8 cellular contexts compared by ENCODE assay signal in genomic region chr2:32011566-32011960, GRCh38.
DNase-seq lines count a peak whose midpoint lies in the region; ATAC-seq and TF ChIP-seq lines count a peak whose summit lies in the region.

No MANE protein-coding gene starts in this region.

- H3K27ac ChIP-seq in OCI-LY1 (ENCODE audit: low read depth, low read length, poor library complexity, severe bottlenecking), result peak overlapping the region; percentile 94
- peak overlapping the region; percentile 84 for H3K27ac ChIP-seq in parathyroid adenoma

- H3K9me3 ChIP-seq in ES-I3 (ENCODE audit: control insufficient read depth, insufficient read depth, low read length) (no peaks in the 10 kb centered on the region), OCI-LY1 (ENCODE audit: low read length) (no peaks in the 10 kb centered on the region), parathyroid adenoma (ENCODE audit: control insufficient read depth, low read length) (no peaks in the 10 kb centered on the region)

- H3K36me3 ChIP-seq in ES-I3 (ENCODE audit: insufficient read depth, low read length) (no peaks in the 10 kb centered on the region), OCI-LY1 (ENCODE audit: insufficient read depth, low read length) (no peaks in the 10 kb centered on the region), parathyroid adenoma (ENCODE audit: control insufficient read depth, insufficient read depth, low read length) (no peaks in the 10 kb centered on the region)

- ATAC-seq in effector memory CD8-positive, alpha-beta T cell (replicated peaks), result no peak
- ATAC-seq in HG03039 (IDR thresholded peaks at IDR 0.05; ENCODE audit: unreplicated experiment), result no peak

- H3K79me2 ChIP-seq in OCI-LY1 (ENCODE audit: insufficient read depth, low read length), result peaks cover 30% of the 10 kb centered on the region
- peaks cover 8% of the 10 kb centered on the region for H3K79me2 ChIP-seq in parathyroid adenoma

- peak overlapping the region; percentile 69 for H3K9ac ChIP-seq in ES-I3 (ENCODE audit: low read depth, low read length)
- peak overlapping the region; percentile 95 for H3K9ac ChIP-seq in OCI-LY1 (ENCODE audit: low read length)
- no peak overlapping the region for H3K9ac ChIP-seq in parathyroid adenoma

- H3K27me3 ChIP-seq in OCI-LY1 (ENCODE audit: insufficient read depth, low read length) (no peaks in the 10 kb centered on the region), parathyroid adenoma (ENCODE audit: control insufficient read depth, insufficient read depth, low read length) (no peaks in the 10 kb centered on the region)

- peak overlapping the region; percentile 88 to 95 for H3K4me3 Mint-ChIP-seq in effector memory CD8-positive, alpha-beta T cell

- peak overlapping the region; percentile 90 to 96 for H3K27ac Mint-ChIP-seq in effector memory CD8-positive, alpha-beta T cell

- H3K4me3 ChIP-seq in OCI-LY1 (ENCODE audit: low read depth, low read length, poor library complexity, severe bottlenecking) (peak overlapping the region; percentile 83), parathyroid adenoma (ENCODE audit: low read depth, low read length) (peak overlapping the region; percentile 59)

- H3K9me3 Mint-ChIP-seq in effector memory CD8-positive, alpha-beta T cell, result no peaks in the 10 kb centered on the region

- H2AFZ ChIP-seq in OCI-LY1 (ENCODE audit: low read length) (0 out of 2 replicates have a peak overlapping the region, but pooled peaks have one; percentile 8), parathyroid adenoma (peak overlapping the region; percentile 82)

- H3K36me3 Mint-ChIP-seq in effector memory CD8-positive, alpha-beta T cell (ENCODE audit: insufficient read depth), result peaks cover 10% of the 10 kb centered on the region

- no peaks in the 10 kb centered on the region for H4K20me1 ChIP-seq in OCI-LY1 (ENCODE audit: insufficient read depth, low read length)

- H3K4me1 ChIP-seq in ES-I3 (ENCODE audit: insufficient read depth, low read length) (peaks cover 4% of the 10 kb centered on the region), OCI-LY1 (ENCODE audit: insufficient read depth, low read length, severe bottlenecking) (peaks cover 34% of the 10 kb centered on the region), parathyroid adenoma (peaks cover 7% of the 10 kb centered on the region)

- TF ChIP-seq CTCF in OCI-LY1 (IDR thresholded peaks at IDR 0.05; ENCODE audit: low read length) (no peak), parathyroid adenoma (IDR thresholded peaks at IDR 0.05) (no peak)

- no peaks in the 10 kb centered on the region for H3K9me2 ChIP-seq in OCI-LY1 (ENCODE audit: low read depth, low read length)

- no peak for DNase-seq in effector memory CD8-positive, alpha-beta T cell
- no peak for DNase-seq in NCI-H1105 (lab: John Stamatoyannopoulos, UW)
- no peak for DNase-seq in NCI-H2107 treated with DMSO at 0.1 percent for 48 hours (lab: John Stamatoyannopoulos, UW; ENCODE audit: unreplicated experiment)
- no peak for DNase-seq in RKO (ENCODE audit: low spot score)

- H3F3A ChIP-seq in OCI-LY1 (ENCODE audit: insufficient read depth, low read length), result no peaks in the 10 kb centered on the region

- peak overlapping the region; percentile 98 for H3K4me2 ChIP-seq in OCI-LY1 (ENCODE audit: low read length)
- peak overlapping the region; percentile 79 for H3K4me2 ChIP-seq in parathyroid adenoma (ENCODE audit: low read length)

- peaks cover 24 to 26% of the 10 kb centered on the region in 2 donors for H3K4me1 Mint-ChIP-seq in effector memory CD8-positive, alpha-beta T cell (ENCODE audit: low read depth in 2 of 2)

- no peaks in the 10 kb centered on the region for H3K27me3 Mint-ChIP-seq in effector memory CD8-positive, alpha-beta T cell
